28 cellular contexts compared by ENCODE assay signal in the genomic region with DNA sequence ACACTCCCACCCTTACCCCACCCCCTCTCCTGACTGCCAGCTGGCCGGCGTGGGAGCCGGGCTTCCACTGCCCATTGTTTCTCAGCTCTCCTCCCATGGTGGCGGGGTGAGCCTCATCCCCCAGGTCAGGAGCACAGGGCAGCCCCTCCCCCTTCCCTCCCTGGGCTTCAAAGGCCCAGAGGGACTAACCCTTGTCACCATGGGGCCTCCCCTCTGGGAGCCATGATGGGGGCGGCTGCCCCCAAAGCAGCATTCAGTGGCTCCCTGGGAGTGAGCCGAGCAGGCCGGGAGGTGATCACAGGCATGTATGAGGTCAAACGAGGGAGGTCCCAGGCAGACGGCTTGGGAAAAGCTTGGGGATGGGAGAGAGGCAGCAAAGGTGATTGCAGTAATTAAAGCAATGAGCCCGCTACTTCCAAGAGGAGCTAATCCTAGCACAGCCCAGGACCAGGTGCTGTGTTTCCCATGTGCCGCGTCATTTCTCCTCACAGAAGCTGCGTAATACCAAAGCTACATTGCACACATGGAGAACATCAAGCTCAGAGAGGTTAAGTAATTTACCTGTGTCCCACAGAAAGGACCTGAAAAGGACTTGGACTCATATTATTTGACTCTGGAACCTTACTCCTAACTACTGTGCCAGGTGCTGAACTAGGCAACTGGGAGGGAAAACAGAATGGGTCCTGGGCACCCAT. TPM values are rescaled to one million over a fixed set of nuclear protein-coding genes. Genes with fewer than 3 reads are reported as not detected.
A peak's percentile ranks its signal among the peaks of the same experiment; 100 is the strongest.
DNase-seq lines count a peak whose midpoint lies in the region; ATAC-seq, FAIRE-seq and TF ChIP-seq lines count a peak whose summit lies in the region.
"Had no signal": no experiment of that assay in that cellular context is flagged by ENCODE, and none has a peak within 500 bp of the region (broad histone marks: within the 10 kb centered on the region; RNA-seq: fewer than 3 reads in every experiment).

No MANE protein-coding gene starts in this region.

- DNase-seq in D341Med (ENCODE audit: low spot score) (peak; percentile 76), K562 (ENCODE audit: extremely low read depth in 1 of 4, low spot score in 3 of 4) (no peak), mesendoderm (peak; percentile 33), activated gamma-delta T cell treated with Interleukin-2 at 50 U/mL for 16 hours (no peak), left lobe of liver (ENCODE audit: low spot score) (no peak)
- DNase-seq: activated CD4-positive, CD25-positive, alpha-beta regulatory T cell; activated CD8-positive, alpha-beta T cell treated with anti-CD3 and anti-CD28 coated beads for 36 hours; Calu3; colonic mucosa; EL; HCEC 1CT; Kasumi-1; left ventricle myocardium inferior; midbrain; NCI-H2107; NCI-H526 treated with DMSO at 0.1 percent for 48 hours; psoas muscle; stimulated activated CD4-positive, alpha-beta T cell treated with anti-CD3 and anti-CD28 coated beads, Interleukin-1b, Interleukin-23, amount 100 ng/mL, for 48 hours; T1000 had no signal

- no peak overlapping the region for H3K4ac ChIP-seq in mesendoderm (ENCODE audit: low read depth, low read length)

- H3K9me1 ChIP-seq in K562 (ENCODE audit: control insufficient read depth, insufficient read depth, low read length), result no peaks in the 10 kb centered on the region

- in situ Hi-C loops in K562 (cut with MboI), result no loop called here

- H3K18ac ChIP-seq in mesendoderm (ENCODE audit: low read length), result no peak overlapping the region

- peak overlapping the region; percentile 54 for H3K56ac ChIP-seq in mesendoderm (ENCODE audit: low read length)

- H2BK120ac ChIP-seq in mesendoderm (ENCODE audit: low read depth, low read length), result no peak overlapping the region

- WGBS in HUES64, result 35% methylated on average over 13 of the region's 13 CpGs
- 67% methylated on average over 13 of the region's 13 CpGs for WGBS in K562 (ENCODE audit: insufficient coverage, low coverage, missing lambda C conversion rate)
- WGBS in mesendoderm (ENCODE audit: extremely low coverage, insufficient coverage, low lambda C conversion rate), result no CpG with 5 or more reads among the region's 13 CpGs
- WGBS in gastroesophageal sphincter (ENCODE audit: low coverage in 1 of 2), 2 donors, result 58 to 88% methylated on average over 5 to 8 of the region's 13 CpGs

- no peak for TF ChIP-seq RAD21 in K562 (CRISPR knock-in tag; conservative IDR thresholded peaks at IDR 0.05 in 1 of 2, IDR thresholded peaks at IDR 0.05 in 1 of 2)

- H3K79me2 ChIP-seq in K562 (ENCODE audit: control insufficient read depth, insufficient read depth, low read length), result no peaks in the 10 kb centered on the region
- H3K79me2 ChIP-seq in mesendoderm (ENCODE audit: control insufficient read depth, insufficient read depth, low read length), result no peaks in the 10 kb centered on the region

- H3K23ac ChIP-seq in mesendoderm (ENCODE audit: low read length), result peak overlapping the region; percentile 73

- H3K9me3 ChIP-seq in HUES64 (ENCODE audit: insufficient read depth, low read depth, low read length), result no peaks in the 10 kb centered on the region
- no peaks in the 10 kb centered on the region for H3K9me3 ChIP-seq in K562 (replicated peaks; ENCODE audit: control insufficient read depth, insufficient read depth, low read depth, low read length)
- H3K9me3 ChIP-seq in gastroesophageal sphincter, result no peaks in the 10 kb centered on the region
- H3K9me3 ChIP-seq: BLaER1 treated with 17β-estradiol and CSF1 and Interleukin-3, amounts not matched to agents 10 nM and 100 nM; breast epithelium; colonic mucosa; left ventricle myocardium inferior; psoas muscle had no signal

- H3K27ac ChIP-seq in HUES64 (ENCODE audit: low read depth, low read length), result peak overlapping the region; percentile 57
- no peak overlapping the region for H3K27ac ChIP-seq in K562 (ENCODE audit: extremely low read depth, low read depth, low read length)
- H3K27ac ChIP-seq in mesendoderm (ENCODE audit: low read depth, low read length), result no peak overlapping the region
- H3K27ac ChIP-seq in gastroesophageal sphincter, result no peak overlapping the region
- H3K27ac ChIP-seq: BLaER1 treated with 17β-estradiol and CSF1 and Interleukin-3, amounts not matched to agents 10 nM and 100 nM; breast epithelium; colonic mucosa; left ventricle myocardium inferior; psoas muscle; skin epidermis had no signal

- no peak for TF ChIP-seq CTCF in K562 (IDR thresholded peaks at IDR 0.05 in 2 of 3, conservative IDR thresholded peaks at IDR 0.05 in 1 of 3; ENCODE audit: insufficient read depth in 2 of 3, low read depth in 1 of 3, low read length in 3 of 3)
- no peak for TF ChIP-seq CTCF in gastroesophageal sphincter (IDR thresholded peaks at IDR 0.05)

- no TSS peak for BruUV-seq in K562 (replicated peaks; lab: Mats Ljungman, UMichigan)

- 0 out of 2 replicates have a peak overlapping the region, but pooled peaks have one; percentile 4 for H2AFZ ChIP-seq in K562 (ENCODE audit: low read depth, low read length)

- H2AK5ac ChIP-seq in mesendoderm (ENCODE audit: low read length), result no peak overlapping the region

- H3K4me1 ChIP-seq in HUES64 (ENCODE audit: insufficient read depth, low read length), result peaks cover 42% of the 10 kb centered on the region
- H3K4me1 ChIP-seq in K562 (replicated peaks in 1 of 2; ENCODE audit: control insufficient read depth in 2 of 2, insufficient read depth in 2 of 2, low read length in 2 of 2), result peaks cover 26 to 32% of the 10 kb centered on the region in 2 experiments
- peaks cover 16% of the 10 kb centered on the region for H3K4me1 ChIP-seq in mesendoderm (ENCODE audit: control insufficient read depth, low read depth, low read length)
- H3K4me1 ChIP-seq in gastroesophageal sphincter, result no peaks in the 10 kb centered on the region
- H3K4me1 ChIP-seq: breast epithelium, colonic mucosa, psoas muscle had no signal

- H4K8ac ChIP-seq in mesendoderm (ENCODE audit: low read depth, low read length), result no peak overlapping the region

- H3K9ac ChIP-seq in HUES64 (ENCODE audit: low read depth, low read length) (no peak overlapping the region), K562 (ENCODE audit: insufficient read depth in 1 of 2, low read depth in 2 of 2, low read length in 2 of 2) (peak overlapping the region in 1 of 2 experiments; percentile 19; a peak in 1 of 4 replicates), mesendoderm (ENCODE audit: low read length) (no peak overlapping the region)
- H3K9ac ChIP-seq: BLaER1 treated with 17β-estradiol and CSF1 and Interleukin-3, amounts not matched to agents 10 nM and 100 nM had no signal

- H3K4me3 ChIP-seq in HUES64 (ENCODE audit: low read length), result no peak overlapping the region
- no peak overlapping the region for H3K4me3 ChIP-seq in K562
- H3K4me3 ChIP-seq in mesendoderm (ENCODE audit: low read length), result no peak overlapping the region
- no peak overlapping the region for H3K4me3 ChIP-seq in gastroesophageal sphincter
- H3K4me3 ChIP-seq: BLaER1 treated with 17β-estradiol and CSF1 and Interleukin-3, amounts not matched to agents 10 nM and 100 nM; breast epithelium; colonic mucosa; left ventricle myocardium inferior; psoas muscle; skin epidermis had no signal

- H3K79me1 ChIP-seq in mesendoderm (ENCODE audit: low read length), result no peaks in the 10 kb centered on the region

- H3K4me2 ChIP-seq in K562 (ENCODE audit: insufficient read depth, low read length) (no peak overlapping the region), mesendoderm (ENCODE audit: low read length) (no peak overlapping the region)

- intact Hi-C loops in K562 (cut with micrococcal nuclease), result no loop called here

- TF ChIP-seq POLR2A in K562 (conservative IDR thresholded peaks at IDR 0.05) (no peak), gastroesophageal sphincter (IDR thresholded peaks at IDR 0.05) (no peak)

- H3K36me3 ChIP-seq in HUES64 (ENCODE audit: insufficient read depth, low read length) (no peaks in the 10 kb centered on the region), K562 (ENCODE audit: control insufficient read depth, insufficient read depth, low read length) (no peaks in the 10 kb centered on the region), mesendoderm (ENCODE audit: control insufficient read depth, insufficient read depth, low read length) (no peaks in the 10 kb centered on the region), gastroesophageal sphincter (no peaks in the 10 kb centered on the region)
- H3K36me3 ChIP-seq: BLaER1 treated with 17β-estradiol and CSF1 and Interleukin-3, amounts not matched to agents 10 nM and 100 nM; breast epithelium; colonic mucosa; left ventricle myocardium inferior had no signal

- no peak overlapping the region for H4K5ac ChIP-seq in mesendoderm (ENCODE audit: low read length)

- POLR2A ChIA-PET in K562 (lab: Yijun Ruan, JAX), result interaction anchor here (0.7 to 1.5 kb wide), 6 partner anchors 8 to 25 kb away, joined by 3 to 4 read pairs (median 4); a partner anchor contains a TSS

- CTCF ChIA-PET in K562 (lab: Yijun Ruan, JAX; ENCODE audit: low intra/inter-chr PET ratio), result no interaction called here

- FAIRE-seq in K562 (lab: Jason Lieb, UNC), result peak; percentile 40

- ATAC-seq in K562, result no peak
- ATAC-seq in gastroesophageal sphincter, result no peak
- no peak for ATAC-seq in activated CD4-positive, CD25-positive, alpha-beta regulatory T cell treated with anti-CD3 and anti-CD28 coated beads, Interleukin-2, amount 50 U/mL, for 24 hours
- no peak for ATAC-seq in left lobe of liver
- ATAC-seq: activated CD8-positive, alpha-beta T cell treated with anti-CD3 and anti-CD28 coated beads for 36 hours; psoas muscle had no signal

- H3K27me3 ChIP-seq in HUES64 (ENCODE audit: insufficient read depth, low read length), result no peaks in the 10 kb centered on the region
- no peaks in the 10 kb centered on the region for H3K27me3 ChIP-seq in K562 (ENCODE audit: control insufficient read depth in 2 of 2, insufficient read depth in 2 of 2, low read length in 2 of 2)
- H3K27me3 ChIP-seq in mesendoderm (ENCODE audit: insufficient read depth, low read length, poor library complexity), result no peaks in the 10 kb centered on the region
- peaks cover 39% of the 10 kb centered on the region for H3K27me3 ChIP-seq in gastroesophageal sphincter
- H3K27me3 ChIP-seq: BLaER1 treated with 17β-estradiol and CSF1 and Interleukin-3, amounts not matched to agents 10 nM and 100 nM; breast epithelium; colonic mucosa had no signal

- no peaks in the 10 kb centered on the region for H4K20me1 ChIP-seq in K562 (replicated peaks; ENCODE audit: control insufficient read depth, insufficient read depth, low read length)
- H4K20me1 ChIP-seq: BLaER1 treated with 17β-estradiol and CSF1 and Interleukin-3, amounts not matched to agents 10 nM and 100 nM had no signal

- H2BK5ac ChIP-seq in mesendoderm (ENCODE audit: low read length), result no peak overlapping the region

- H2BK15ac ChIP-seq in mesendoderm (replicated peaks; ENCODE audit: low read depth), result no peak overlapping the region

- no peak for TF ChIP-seq EP300 in K562 (IDR thresholded peaks at IDR 0.05; ENCODE audit: low read length)
- TF ChIP-seq EP300 in gastroesophageal sphincter (IDR thresholded peaks at IDR 0.05), result no peak

RNA-seq across cellular contexts. Expression of a gene that starts 24.5 kb away (rescaled TPM):
- 88.9 TPM for polyA plus RNA-seq in HUES64 (2013, experiment 1 of 2)
- polyA plus RNA-seq in HUES64 (2013, experiment 2 of 2), result 96.2 TPM
- total RNA-seq in K562 (2011; cell fraction: chromatin; rRNA removed; ENCODE audit: low replicate concordance), result 452 and 764 TPM in 2 replicates
- total RNA-seq in K562 (2011; cell fraction: nucleolus; rRNA removed), result 478 and 540 TPM in 2 replicates
- total RNA-seq in K562 (2011; cell fraction: nucleoplasm; rRNA removed), result 403 and 415 TPM in 2 replicates
- 85.0 and 91.5 TPM in 2 replicates for total RNA-seq in K562 (2014; rRNA removed)
- 70.8 and 71.7 TPM in 2 replicates for total RNA-seq in K562 (2014; rRNA removed; fragmentation: Illumina TruSeq; extraction: Trizol)
- total RNA-seq in K562 (2015; rRNA removed; fragmentation: Illumina TruSeq; extraction: Trizol), result 67.0 and 73.7 TPM in 2 replicates
- total RNA-seq in K562 (2021), result 113 and 131 TPM in 2 replicates
- polyA plus RNA-seq in K562 (2011; rRNA removed), result 132 and 208 TPM in 2 replicates
- polyA plus RNA-seq in K562 (2011; cell fraction: cytosol; rRNA removed), result 78.0 and 96.3 TPM in 2 replicates
- polyA plus RNA-seq in K562 (2011; cell fraction: nucleus; rRNA removed), result 1,392 and 1,556 TPM in 2 replicates
- polyA plus RNA-seq in K562 (2012), result 134 and 270 TPM in 2 replicates
- 96.7 and 100 TPM in 2 replicates for polyA plus RNA-seq in K562 (2014; fragmentation: Illumina TruSeq; extraction: Trizol)
- 10 to 100 TPM; 44.2 to 73.0 TPM for polyA plus RNA-seq in K562 (2014; fragmentation: Nextera tagmentation; extraction: Ambion mirVana)
- polyA plus RNA-seq in K562 (2014; rRNA removed), result 152 and 202 TPM in 2 replicates
- 81.6 and 111 TPM in 2 replicates for polyA minus RNA-seq in K562 (2011; rRNA and poly(A)+ RNA removed)
- 35.1 and 37.0 TPM in 2 replicates for polyA minus RNA-seq in K562 (2011; cell fraction: cytosol; rRNA and poly(A)+ RNA removed)
- 206 and 291 TPM in 2 replicates for polyA minus RNA-seq in K562 (2011; cell fraction: nucleus; rRNA and poly(A)+ RNA removed)
- polyA plus RNA-seq in mesendoderm (2013, experiment 1 of 2), result 56.8 TPM
- polyA plus RNA-seq in mesendoderm (2013, experiment 2 of 2), result 57.6 TPM
- total RNA-seq in gastroesophageal sphincter, result 10 to 100 TPM; 43.8 to 98.8 (median 63.8) TPM
- 107 TPM for total RNA-seq in left lobe of liver

RNA-seq across cellular contexts. Expression of a gene that starts 37.7 kb away (rescaled TPM):
- not detected for polyA plus RNA-seq in HUES64 (2013, experiment 1 of 2)
- not detected for polyA plus RNA-seq in HUES64 (2013, experiment 2 of 2)
- not detected in 2 replicates for total RNA-seq in K562 (2011; cell fraction: chromatin; rRNA removed; ENCODE audit: low replicate concordance)
- not detected in 2 replicates for total RNA-seq in K562 (2011; cell fraction: nucleolus; rRNA removed)
- total RNA-seq in K562 (2011; cell fraction: nucleoplasm; rRNA removed), result not detected in 2 replicates
- total RNA-seq in K562 (2014; rRNA removed) (not detected in 2 replicates), K562 (2014; rRNA removed; fragmentation: Illumina TruSeq; extraction: Trizol) (not detected in 2 replicates), K562 (2015; rRNA removed; fragmentation: Illumina TruSeq; extraction: Trizol) (not detected in 2 replicates), K562 (2021) (0.16 TPM in 1 of 2 replicates, not detected in the other), gastroesophageal sphincter (1 to 10 TPM in 1 of 4 donors, under 1 TPM in 1, not detected in 2; 0.19 to 3.5 TPM), left lobe of liver (1.3 TPM)
- polyA plus RNA-seq in K562 (2011; rRNA removed) (not detected in 2 replicates), K562 (2014; fragmentation: Illumina TruSeq; extraction: Trizol) (not detected in 2 replicates), K562 (2014; fragmentation: Nextera tagmentation; extraction: Ambion mirVana) (under 1 TPM in 1 of 2 experiments, not detected in 1; 0.03 TPM), K562 (2014; rRNA removed) (not detected in 2 replicates)
- polyA plus RNA-seq in K562 (2011; cell fraction: cytosol; rRNA removed), result not detected in 2 replicates
- polyA plus RNA-seq in K562 (2011; cell fraction: nucleus; rRNA removed), result not detected in 2 replicates
- polyA plus RNA-seq in K562 (2012), result 0.16 and 0.17 TPM in 2 replicates
- not detected in 2 replicates for polyA minus RNA-seq in K562 (2011; rRNA and poly(A)+ RNA removed)
- polyA minus RNA-seq in K562 (2011; cell fraction: cytosol; rRNA and poly(A)+ RNA removed), result not detected in 2 replicates
- polyA minus RNA-seq in K562 (2011; cell fraction: nucleus; rRNA and poly(A)+ RNA removed), result not detected in 2 replicates
- polyA plus RNA-seq in mesendoderm (2013, experiment 1 of 2), result 0.03 TPM
- 0.03 TPM for polyA plus RNA-seq in mesendoderm (2013, experiment 2 of 2)
- total RNA-seq: activated CD8-positive, alpha-beta T cell treated with anti-CD3 and anti-CD28 coated beads for 36 hours; HT1080; OCI-LY7; psoas muscle had no signal
- polyA plus RNA-seq: neural cell had no signal

RNA-seq across cellular contexts. Expression of a gene that starts 42.2 kb away (rescaled TPM):
- polyA plus RNA-seq in HUES64 (2013, experiment 1 of 2), result 0.70 TPM
- polyA plus RNA-seq in HUES64 (2013, experiment 2 of 2), result 1.2 TPM
- 0.46 TPM in 1 of 2 replicates, not detected in the other for total RNA-seq in K562 (2011; cell fraction: chromatin; rRNA removed; ENCODE audit: low replicate concordance)
- total RNA-seq in K562 (2011; cell fraction: nucleolus; rRNA removed), result 0.66 TPM in 1 of 2 replicates, not detected in the other
- total RNA-seq in K562 (2011; cell fraction: nucleoplasm; rRNA removed), result 0.73 and 0.92 TPM in 2 replicates
- not detected in 2 replicates for total RNA-seq in K562 (2014; rRNA removed)
- total RNA-seq in K562 (2014; rRNA removed; fragmentation: Illumina TruSeq; extraction: Trizol), result not detected in 2 replicates
- total RNA-seq in K562 (2015; rRNA removed; fragmentation: Illumina TruSeq; extraction: Trizol), result not detected in 2 replicates
- 0.49 TPM in 1 of 2 replicates, not detected in the other for total RNA-seq in K562 (2021)
- polyA plus RNA-seq in K562 (2011; rRNA removed), result 0.14 and 0.22 TPM in 2 replicates
- 0.13 TPM in 1 of 2 replicates, not detected in the other for polyA plus RNA-seq in K562 (2011; cell fraction: cytosol; rRNA removed)
- polyA plus RNA-seq in K562 (2011; cell fraction: nucleus; rRNA removed), result 0.52 and 1.4 TPM in 2 replicates
- polyA plus RNA-seq in K562 (2012), result 0.78 TPM in 1 of 2 replicates, not detected in the other
- 0.21 TPM in 1 of 2 replicates, not detected in the other for polyA plus RNA-seq in K562 (2014; fragmentation: Illumina TruSeq; extraction: Trizol)
- not detected for polyA plus RNA-seq in K562 (2014; fragmentation: Nextera tagmentation; extraction: Ambion mirVana)
- not detected in 2 replicates for polyA plus RNA-seq in K562 (2014; rRNA removed)
- not detected in 2 replicates for polyA minus RNA-seq in K562 (2011; rRNA and poly(A)+ RNA removed)
- polyA minus RNA-seq in K562 (2011; cell fraction: cytosol; rRNA and poly(A)+ RNA removed), result not detected in 2 replicates
- not detected in 2 replicates for polyA minus RNA-seq in K562 (2011; cell fraction: nucleus; rRNA and poly(A)+ RNA removed)
- polyA plus RNA-seq in mesendoderm (2013, experiment 1 of 2), result 0.07 TPM
- 0.08 TPM for polyA plus RNA-seq in mesendoderm (2013, experiment 2 of 2)
- 10 to 100 TPM; 40.6 to 75.5 (median 49.4) TPM for total RNA-seq in gastroesophageal sphincter
- 23.1 TPM for total RNA-seq in left lobe of liver
- polyA plus RNA-seq: neural cell had no signal

RNA-seq across cellular contexts. Expression of a gene that starts 52.8 kb away (rescaled TPM):
- polyA plus RNA-seq in HUES64 (2013, experiment 1 of 2), result 101 TPM
- 104 TPM for polyA plus RNA-seq in HUES64 (2013, experiment 2 of 2)
- total RNA-seq in K562 (2011; cell fraction: chromatin; rRNA removed; ENCODE audit: low replicate concordance), result 97.0 and 141 TPM in 2 replicates
- 104 and 118 TPM in 2 replicates for total RNA-seq in K562 (2011; cell fraction: nucleolus; rRNA removed)
- 88.2 and 97.7 TPM in 2 replicates for total RNA-seq in K562 (2011; cell fraction: nucleoplasm; rRNA removed)
- total RNA-seq in K562 (2014; rRNA removed) (18.6 and 22.0 TPM in 2 replicates), K562 (2014; rRNA removed; fragmentation: Illumina TruSeq; extraction: Trizol) (38.7 and 57.0 TPM in 2 replicates), K562 (2015; rRNA removed; fragmentation: Illumina TruSeq; extraction: Trizol) (39.7 and 40.5 TPM in 2 replicates), K562 (2021) (61.4 and 67.7 TPM in 2 replicates), gastroesophageal sphincter (100 to 1,000 TPM; 166 to 289 (median 182) TPM), left lobe of liver (150 TPM)
- polyA plus RNA-seq in K562 (2011; rRNA removed) (57.2 and 59.8 TPM in 2 replicates), K562 (2014; fragmentation: Illumina TruSeq; extraction: Trizol) (68.1 and 68.6 TPM in 2 replicates), K562 (2014; fragmentation: Nextera tagmentation; extraction: Ambion mirVana) (1 to 10 TPM; 2.0 to 2.8 TPM), K562 (2014; rRNA removed) (40.7 and 41.4 TPM in 2 replicates)
- polyA plus RNA-seq in K562 (2011; cell fraction: cytosol; rRNA removed), result 41.0 and 52.4 TPM in 2 replicates
- 34.1 and 41.0 TPM in 2 replicates for polyA plus RNA-seq in K562 (2011; cell fraction: nucleus; rRNA removed)
- 109 and 147 TPM in 2 replicates for polyA plus RNA-seq in K562 (2012)
- polyA minus RNA-seq in K562 (2011; rRNA and poly(A)+ RNA removed), result 79.5 and 101 TPM in 2 replicates
- polyA minus RNA-seq in K562 (2011; cell fraction: cytosol; rRNA and poly(A)+ RNA removed), result 31.0 and 35.6 TPM in 2 replicates
- polyA minus RNA-seq in K562 (2011; cell fraction: nucleus; rRNA and poly(A)+ RNA removed), result 12.5 and 16.4 TPM in 2 replicates
- 110 TPM for polyA plus RNA-seq in mesendoderm (2013, experiment 1 of 2)
- polyA plus RNA-seq in mesendoderm (2013, experiment 2 of 2), result 112 TPM

RNA-seq across cellular contexts. Expression of a gene that starts 54.0 kb away (rescaled TPM):
- polyA plus RNA-seq in HUES64 (2013, experiment 1 of 2), result 8.6 TPM
- polyA plus RNA-seq in HUES64 (2013, experiment 2 of 2), result 9.8 TPM
- 19.2 and 41.8 TPM in 2 replicates for total RNA-seq in K562 (2011; cell fraction: chromatin; rRNA removed; ENCODE audit: low replicate concordance)
- 21.8 and 24.3 TPM in 2 replicates for total RNA-seq in K562 (2011; cell fraction: nucleolus; rRNA removed)
- total RNA-seq in K562 (2011; cell fraction: nucleoplasm; rRNA removed), result 31.2 and 41.6 TPM in 2 replicates
- 25.5 and 30.9 TPM in 2 replicates for total RNA-seq in K562 (2014; rRNA removed)
- total RNA-seq in K562 (2014; rRNA removed; fragmentation: Illumina TruSeq; extraction: Trizol), result 27.4 and 27.7 TPM in 2 replicates
- total RNA-seq in K562 (2015; rRNA removed; fragmentation: Illumina TruSeq; extraction: Trizol), result 24.8 and 28.2 TPM in 2 replicates
- 39.0 and 41.5 TPM in 2 replicates for total RNA-seq in K562 (2021)
- polyA plus RNA-seq in K562 (2011; rRNA removed), result 29.2 and 35.5 TPM in 2 replicates
- polyA plus RNA-seq in K562 (2011; cell fraction: cytosol; rRNA removed), result 33.9 and 37.5 TPM in 2 replicates
- 16.9 and 17.6 TPM in 2 replicates for polyA plus RNA-seq in K562 (2011; cell fraction: nucleus; rRNA removed)
- polyA plus RNA-seq in K562 (2012), result 10.9 and 17.5 TPM in 2 replicates
- polyA plus RNA-seq in K562 (2014; fragmentation: Illumina TruSeq; extraction: Trizol), result 29.6 and 35.5 TPM in 2 replicates
- 10 to 100 TPM; 16.6 to 23.1 TPM for polyA plus RNA-seq in K562 (2014; fragmentation: Nextera tagmentation; extraction: Ambion mirVana)
- polyA plus RNA-seq in K562 (2014; rRNA removed), result 23.4 and 24.9 TPM in 2 replicates
- 35.4 and 48.7 TPM in 2 replicates for polyA minus RNA-seq in K562 (2011; rRNA and poly(A)+ RNA removed)
- 21.9 and 29.9 TPM in 2 replicates for polyA minus RNA-seq in K562 (2011; cell fraction: cytosol; rRNA and poly(A)+ RNA removed)
- 11.6 and 16.1 TPM in 2 replicates for polyA minus RNA-seq in K562 (2011; cell fraction: nucleus; rRNA and poly(A)+ RNA removed)
- 2.6 TPM for polyA plus RNA-seq in mesendoderm (2013, experiment 1 of 2)
- polyA plus RNA-seq in mesendoderm (2013, experiment 2 of 2), result 2.9 TPM
- total RNA-seq in gastroesophageal sphincter, result 10 to 100 TPM; 20.3 to 43.9 (median 21.9) TPM
- total RNA-seq in left lobe of liver, result 128 TPM

Comparison
In these comparisons a context has a peak if more than half of its experiments do, and no peak if none do; other contexts are left out.
1. DNase-seq: peak in D341Med (single experiment) and mesendoderm (single experiment); none in K562 (0 of 4), activated gamma-delta T cell treated with Interleukin-2 at 50 U/mL for 16 hours (single experiment) and left lobe of liver (single experiment).
2. RNA of a gene that starts 42.2 kb away (total RNA-seq): 40.6 to 75.5 TPM in gastroesophageal sphincter and 23.1 TPM in left lobe of liver (single experiment); 0.46 to 0.92 TPM in K562; every median in the first group is over 10 times any median in the second.